Comparison of ENCODE assay signal across 2 cellular contexts in genomic region chr5:156694556-156694955, GRCh38.
A peak's percentile ranks its signal among the peaks of the same experiment; 100 is the strongest.
TF ChIP-seq lines count a peak whose summit lies in the region.

No MANE protein-coding gene starts in this region.

TF ChIP-seq in GM23338, 12 proteins besides CTCF, POLR2A, EP300 and RAD21 (continued from another document):
- TF ChIP-seq ZNF331 (CRISPR knock-in tag; IDR thresholded peaks at IDR 0.05; ENCODE audit: low read depth), result no peak
- no peak for TF ChIP-seq EZH2 (IDR thresholded peaks at IDR 0.05; ENCODE audit: low read depth, unreplicated experiment)
- no peak for TF ChIP-seq ZNF462 (CRISPR knock-in tag; IDR thresholded peaks at IDR 0.05)
- TF ChIP-seq NANOG (IDR thresholded peaks at IDR 0.05; ENCODE audit: borderline replicate concordance), result no peak
- no peak for TF ChIP-seq POLR2AphosphoS5 (IDR thresholded peaks at IDR 0.05; ENCODE audit: low read depth)

TF ChIP-seq in SK-N-SH treated with all-trans-retinoic acid at 6 μM for 48 hours, 23 proteins besides CTCF, POLR2A, EP300 and RAD21 (continued from another document):
- no peak for TF ChIP-seq PATZ1 (CRISPR knock-in tag; IDR thresholded peaks at IDR 0.05; ENCODE audit: borderline replicate concordance)
- no peak for TF ChIP-seq ZNF70 (CRISPR knock-in tag; IDR thresholded peaks at IDR 0.05)
- TF ChIP-seq ZFP3 (CRISPR knock-in tag; IDR thresholded peaks at IDR 0.05), result no peak
- no peak for TF ChIP-seq ZFP30 (CRISPR knock-in tag; IDR thresholded peaks at IDR 0.05)
- TF ChIP-seq ZNF565 (CRISPR knock-in tag; conservative IDR thresholded peaks at IDR 0.05; ENCODE audit: low read depth), result no peak
- no peak for TF ChIP-seq RARB (CRISPR knock-in tag; IDR thresholded peaks at IDR 0.05)
- TF ChIP-seq PPARA (CRISPR knock-in tag; IDR thresholded peaks at IDR 0.05; ENCODE audit: borderline replicate concordance), result no peak
- TF ChIP-seq ISL1 (CRISPR knock-in tag; IDR thresholded peaks at IDR 0.05), result peak; percentile 36
